ENCODE assay signal across 14 cellular contexts in genomic region chr1:41695118-41695517, GRCh38.
A peak's percentile ranks its signal among the peaks of the same experiment; 100 is the strongest.
DNase-seq lines count a peak whose midpoint lies in the region; ATAC-seq and TF ChIP-seq lines count a peak whose summit lies in the region.
"Had no signal": no experiment of that assay in that cellular context is flagged by ENCODE, and none has a peak within 500 bp of the region (broad histone marks: within the 10 kb centered on the region; RNA-seq: fewer than 3 reads in every experiment).

No MANE protein-coding gene starts in this region.

- DNase-seq in COLO829 (ENCODE audit: low spot score) (peak; percentile 19), M059J (ENCODE audit: low read depth) (peak; percentile 70), adrenal gland (peak; percentile 40 to 78 (median 52)), lower lobe of right lung (peak; percentile 71), omental fat pad (ENCODE audit: low spot score) (no peak)
- no peak for DNase-seq in activated CD4-positive, alpha-beta T cell treated with anti-CD3 and anti-CD28 coated beads, Interleukin-2, amount 50 U/mL, for 48 hours
- no peak for DNase-seq in stimulated activated CD8-positive, alpha-beta memory T cell treated with anti-CD3 and anti-CD28 coated beads, Interleukin-4, amount 100 ng/mL, for 48 hours
- DNase-seq: activated B cell treated with CpG ODN at 0.5 μM for 24 hours; CD4-positive, alpha-beta memory T cell; HFFc6; occipital lobe had no signal

- H3K9me3 ChIP-seq in adrenal gland (replicated peaks in 1 of 3): no peaks in the 10 kb centered on the region
- H3K9me3 ChIP-seq in lower lobe of right lung: no peaks in the 10 kb centered on the region
- no peaks in the 10 kb centered on the region for H3K9me3 ChIP-seq in gastroesophageal sphincter
- H3K9me3 ChIP-seq: thoracic aorta had no signal

- no peak overlapping the region for H3K4me3 ChIP-seq in adrenal gland
- no peak overlapping the region for H3K4me3 ChIP-seq in lower lobe of right lung
- H3K4me3 ChIP-seq in gastroesophageal sphincter: no peak overlapping the region
- H3K4me3 ChIP-seq: PC-9, thoracic aorta had no signal

- TF ChIP-seq POLR2A in adrenal gland (IDR thresholded peaks at IDR 0.05): no peak
- no peak for TF ChIP-seq POLR2A in gastroesophageal sphincter (IDR thresholded peaks at IDR 0.05)

- TF ChIP-seq CTCF in adrenal gland (IDR thresholded peaks at IDR 0.05) (no peak), lower lobe of right lung (IDR thresholded peaks at IDR 0.05) (no peak), gastroesophageal sphincter (IDR thresholded peaks at IDR 0.05) (no peak), omental fat pad (IDR thresholded peaks at IDR 0.05) (no peak)

- 67 to 94% (median 84%) methylated on average over 1 to 2 of the region's 2 CpGs for WGBS in adrenal gland, 4 donors
- no CpG with 5 or more reads among the region's 2 CpGs for WGBS in gastroesophageal sphincter (ENCODE audit: low coverage in 1 of 2), 2 donors

- H3K27ac ChIP-seq in adrenal gland (no peak overlapping the region), lower lobe of right lung (no peak overlapping the region), gastroesophageal sphincter (no peak overlapping the region)
- H3K27ac ChIP-seq: PC-9, thoracic aorta had no signal

- no peaks in the 10 kb centered on the region for H3K27me3 ChIP-seq in adrenal gland
- no peaks in the 10 kb centered on the region for H3K27me3 ChIP-seq in lower lobe of right lung (ENCODE audit: low read depth)
- H3K27me3 ChIP-seq in gastroesophageal sphincter: no peaks in the 10 kb centered on the region

- TF ChIP-seq EP300 in gastroesophageal sphincter (IDR thresholded peaks at IDR 0.05): no peak

- ATAC-seq in lower lobe of right lung: peak; percentile 37 to 46
- ATAC-seq in gastroesophageal sphincter: no peak
- no peak for ATAC-seq in omental fat pad (ENCODE audit: low FRiP score)

- H3K4me1 ChIP-seq in adrenal gland (replicated peaks in 1 of 2) (no peaks in the 10 kb centered on the region), lower lobe of right lung (no peaks in the 10 kb centered on the region), gastroesophageal sphincter (no peaks in the 10 kb centered on the region)

- intact Hi-C loops in adrenal gland (cut with DNase I): no loop called here
- intact Hi-C loops in lower lobe of right lung (cut with DNase I): no loop called here

- H3K36me3 ChIP-seq in adrenal gland (replicated peaks in 1 of 2) (no peaks in the 10 kb centered on the region), lower lobe of right lung (no peaks in the 10 kb centered on the region), gastroesophageal sphincter (no peaks in the 10 kb centered on the region)
- H3K36me3 ChIP-seq: thoracic aorta had no signal

Comparison
In these comparisons a context has a peak if more than half of its experiments do, and no peak if none do; other contexts are left out.
1. DNase-seq: peak in COLO829 (single experiment), M059J (single experiment), adrenal gland (7 of 7) and lower lobe of right lung (single experiment); none in activated CD4-positive, alpha-beta T cell treated with anti-CD3 and anti-CD28 coated beads, Interleukin-2, amount 50 U/mL, for 48 hours (0 of 2), omental fat pad (single experiment) and stimulated activated CD8-positive, alpha-beta memory T cell treated with anti-CD3 and anti-CD28 coated beads, Interleukin-4, amount 100 ng/mL, for 48 hours (single experiment).
2. ATAC-seq: peak in lower lobe of right lung (2 of 2); none in gastroesophageal sphincter (single experiment) and omental fat pad (single experiment).